9 cellular contexts compared by ENCODE assay signal in the genomic region with DNA sequence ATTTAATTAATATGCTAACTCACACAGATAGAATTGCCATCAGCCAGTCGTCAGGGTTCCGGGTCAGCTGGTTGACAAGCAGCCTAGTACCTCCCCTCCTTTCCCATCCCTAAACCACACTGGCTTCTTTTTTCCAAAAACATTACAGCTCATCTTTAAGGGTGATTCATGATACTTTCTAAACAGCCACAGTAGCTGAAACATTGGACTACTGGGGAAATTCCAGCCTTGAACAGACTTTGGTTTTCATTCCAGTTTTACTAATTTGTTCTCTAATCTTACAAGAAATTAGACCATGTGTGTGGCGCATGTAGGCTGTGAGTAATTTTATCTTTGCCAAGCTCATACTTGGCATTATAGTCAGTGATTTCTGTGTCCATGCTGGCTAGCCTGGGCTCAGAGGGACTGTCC.
DNase-seq lines count a peak whose midpoint lies in the region; ATAC-seq and TF ChIP-seq lines count a peak whose summit lies in the region.
"Had no signal": no experiment of that assay in that cellular context is flagged by ENCODE, and none has a peak within 500 bp of the region (broad histone marks: within the 10 kb centered on the region; RNA-seq: fewer than 3 reads in every experiment).

No MANE protein-coding gene starts in this region.

- H3K36me3 ChIP-seq in transverse colon: no peaks in the 10 kb centered on the region
- H3K36me3 ChIP-seq: cardiac muscle cell had no signal

- ATAC-seq in activated T-cell treated with anti-CD3 and anti-CD28 coated beads, Interleukin-2, amount 50 U/mL, for 72 hours (replicated peaks in 1 of 2): peak; percentile 66 to 82
- ATAC-seq in activated T-helper 17 cell treated with anti-CD3 and anti-CD28 coated beads, Interleukin-2, amount 50 U/mL, for 72 hours (replicated peaks): peak; percentile 87
- ATAC-seq in right cardiac atrium (peak; percentile 70 to 87), GM21528 (IDR thresholded peaks at IDR 0.05; ENCODE audit: low FRiP score, unreplicated experiment) (no peak)

- no peaks in the 10 kb centered on the region for H3K9me3 ChIP-seq in right cardiac atrium (ENCODE audit: control insufficient read depth, low read length)
- H3K9me3 ChIP-seq in transverse colon: no peaks in the 10 kb centered on the region

- no peak for TF ChIP-seq POLR2A in transverse colon (IDR thresholded peaks at IDR 0.05)

- no peaks in the 10 kb centered on the region for H3K27me3 ChIP-seq in right cardiac atrium (ENCODE audit: control insufficient read depth, insufficient read depth)
- no peaks in the 10 kb centered on the region for H3K27me3 ChIP-seq in transverse colon
- H3K27me3 ChIP-seq: cardiac muscle cell had no signal

- TF ChIP-seq EP300 in transverse colon (IDR thresholded peaks at IDR 0.05; ENCODE audit: low read depth): no peak

- no peak overlapping the region for H3K4me3 Mint-ChIP-seq in activated T-cell treated with anti-CD3 and anti-CD28 coated beads, Interleukin-2, amount 50 U/mL, for 72 hours
- no peak overlapping the region for H3K4me3 Mint-ChIP-seq in activated T-helper 17 cell treated with anti-CD3 and anti-CD28 coated beads, Interleukin-2, amount 50 U/mL, for 72 hours

- in situ Hi-C loops in transverse colon (cut with MboI; ENCODE audit: low pct_ligation_motif_present in 1 of 4, low pct_unique_long_range_greater_than_20kb in 1 of 4, low sequenced_read_pairs in 3 of 4): no loop called here

- peaks cover 13% of the 10 kb centered on the region for H3K4me1 Mint-ChIP-seq in activated T-cell treated with anti-CD3 and anti-CD28 coated beads, Interleukin-2, amount 50 U/mL, for 72 hours (ENCODE audit: low read depth)
- H3K4me1 Mint-ChIP-seq in activated T-helper 17 cell treated with anti-CD3 and anti-CD28 coated beads, Interleukin-2, amount 50 U/mL, for 72 hours: peaks cover 4% of the 10 kb centered on the region

- H3K36me3 Mint-ChIP-seq in activated T-cell treated with anti-CD3 and anti-CD28 coated beads, Interleukin-2, amount 50 U/mL, for 72 hours (ENCODE audit: insufficient read depth in 2 of 2): no peaks in the 10 kb centered on the region
- H3K36me3 Mint-ChIP-seq in activated T-helper 17 cell treated with anti-CD3 and anti-CD28 coated beads, Interleukin-2, amount 50 U/mL, for 72 hours (ENCODE audit: low read depth): no peaks in the 10 kb centered on the region

- peaks cover 0 to 2% of the 10 kb centered on the region in 2 donors for H3K9me3 Mint-ChIP-seq in activated T-cell treated with anti-CD3 and anti-CD28 coated beads, Interleukin-2, amount 50 U/mL, for 72 hours
- peaks cover 3% of the 10 kb centered on the region for H3K9me3 Mint-ChIP-seq in activated T-helper 17 cell treated with anti-CD3 and anti-CD28 coated beads, Interleukin-2, amount 50 U/mL, for 72 hours

- peak in 1 of 2 donors; percentile 1 for DNase-seq in activated T-cell treated with anti-CD3 and anti-CD28 coated beads, Interleukin-2, amount 50 U/mL, for 72 hours
- no peak for DNase-seq in activated T-cell treated with anti-CD3 and anti-CD28 coated beads, Interleukin-2, amount 50 U/mL, for 48 hours
- DNase-seq in right cardiac atrium: peak in 1 of 3 donors; percentile 32
- no peak for DNase-seq in transverse colon
- no peak for DNase-seq in stimulated activated CD4-positive, alpha-beta T cell treated with anti-CD3 and anti-CD28 coated beads, Interleukin-4, amount 100 ng/mL, for 1 hour
- no peak for DNase-seq in mesenteric fat pad (ENCODE audit: low spot score)

- intact Hi-C loops in right cardiac atrium (cut with DNase I) (no loop called here), transverse colon (cut with DNase I; ENCODE audit: low total_unique reads) (no loop called here)

- H3K27ac Mint-ChIP-seq in activated T-cell treated with anti-CD3 and anti-CD28 coated beads, Interleukin-2, amount 50 U/mL, for 72 hours: no peak overlapping the region
- no peak overlapping the region for H3K27ac Mint-ChIP-seq in activated T-helper 17 cell treated with anti-CD3 and anti-CD28 coated beads, Interleukin-2, amount 50 U/mL, for 72 hours

- H3K27ac ChIP-seq in right cardiac atrium (ENCODE audit: low read length) (peak overlapping the region; percentile 32), transverse colon (peak overlapping the region; percentile 6 to 34 (median 24))
- H3K27ac ChIP-seq: cardiac muscle cell had no signal

- 50% methylated on average over 3 of the region's 3 CpGs for WGBS in right cardiac atrium
- WGBS in transverse colon (ENCODE audit: low coverage in 1 of 2), 2 donors: 41 to 56% methylated on average over 2 to 3 of the region's 3 CpGs

- H3K27me3 Mint-ChIP-seq in activated T-cell treated with anti-CD3 and anti-CD28 coated beads, Interleukin-2, amount 50 U/mL, for 72 hours (ENCODE audit: low read depth): peaks cover 38% of the 10 kb centered on the region
- H3K27me3 Mint-ChIP-seq in activated T-helper 17 cell treated with anti-CD3 and anti-CD28 coated beads, Interleukin-2, amount 50 U/mL, for 72 hours: peaks cover 29% of the 10 kb centered on the region

- no peak overlapping the region for H3K4me3 ChIP-seq in right cardiac atrium (ENCODE audit: low read length)
- H3K4me3 ChIP-seq in transverse colon: no peak overlapping the region
- H3K4me3 ChIP-seq: cardiac muscle cell had no signal

- TF ChIP-seq CTCF in transverse colon (IDR thresholded peaks at IDR 0.05): no peak

- H3K4me1 ChIP-seq in right cardiac atrium (ENCODE audit: control insufficient read depth, insufficient read depth, low read length) (peaks cover 14% of the 10 kb centered on the region), transverse colon (peaks cover 0 to 24% (median 6%) of the 10 kb centered on the region in 4 donors)
